ENCODE assay signal across 15 cellular contexts in the genomic region with DNA sequence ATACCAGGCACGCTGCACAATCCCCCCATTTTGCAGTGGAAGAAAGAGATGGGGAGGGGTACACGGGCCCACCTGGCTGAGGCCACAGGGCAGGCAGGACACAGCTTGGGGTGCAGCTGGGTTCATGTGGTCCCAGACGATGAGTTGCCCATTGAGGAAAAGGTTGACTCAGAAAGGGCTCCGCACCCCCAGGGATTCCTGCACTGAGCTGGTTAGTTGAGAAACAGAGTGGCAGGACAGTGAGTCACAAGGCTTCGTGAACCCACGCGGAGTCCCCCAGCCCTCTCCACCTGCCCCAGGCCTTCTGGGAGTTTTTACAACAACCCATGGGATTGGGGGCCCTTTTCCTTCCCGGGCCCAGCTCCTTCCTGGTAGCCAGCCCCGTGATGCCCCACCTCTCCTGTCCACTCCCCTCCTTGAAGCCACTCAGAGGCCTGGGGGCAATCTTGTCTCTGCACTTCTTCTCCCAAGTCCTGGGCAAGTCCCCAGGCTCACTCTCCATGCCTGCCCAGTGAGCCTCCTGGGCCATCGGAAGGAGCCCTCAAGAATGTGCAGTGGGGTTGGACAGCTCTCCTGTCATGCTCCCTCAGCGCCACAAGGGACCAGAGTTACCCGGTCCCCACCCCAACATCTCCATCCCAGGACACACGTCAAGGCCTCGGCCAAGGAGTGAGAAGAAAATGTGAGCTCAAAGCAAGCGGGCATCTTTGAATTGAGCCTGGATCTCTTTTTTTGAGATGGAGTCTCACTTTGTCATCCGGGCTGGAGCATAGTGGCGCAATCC.
DNase-seq lines count a peak whose midpoint lies in the region; ATAC-seq and TF ChIP-seq lines count a peak whose summit lies in the region.
"Had no signal": no experiment of that assay in that cellular context is flagged by ENCODE, and none has a peak within 500 bp of the region (broad histone marks: within the 10 kb centered on the region; RNA-seq: fewer than 3 reads in every experiment).

No MANE protein-coding gene starts in this region.

- no peaks in the 10 kb centered on the region for H3K36me3 ChIP-seq in adipocyte (ENCODE audit: control insufficient read depth, insufficient read depth, low read length, severe bottlenecking)
- H3K36me3 ChIP-seq: ascending aorta had no signal

- H3K27ac ChIP-seq in foreskin keratinocyte: peak overlapping the region; percentile 87
- H3K27ac ChIP-seq: ascending aorta, testis had no signal

- peak; percentile 83 for ATAC-seq in foreskin keratinocyte
- no peak for ATAC-seq in HG02642 (IDR thresholded peaks at IDR 0.05; ENCODE audit: poor library complexity, unreplicated experiment)
- ATAC-seq in HG03175 (IDR thresholded peaks at IDR 0.05; ENCODE audit: unreplicated experiment): no peak

- H3K27me3 ChIP-seq in adipocyte (replicated peaks; ENCODE audit: control insufficient read depth, insufficient read depth, low read length) (no peaks in the 10 kb centered on the region), foreskin keratinocyte (no peaks in the 10 kb centered on the region)
- H3K27me3 ChIP-seq: ascending aorta, testis had no signal

- peak overlapping the region; percentile 18 for H3K4me3 ChIP-seq in adipocyte (ENCODE audit: low read length)
- H3K4me3 ChIP-seq: ascending aorta, lung, testis had no signal

- peak; percentile 53 for DNase-seq in AG08395 (ENCODE audit: low spot score)
- peak; percentile 65 for DNase-seq in HS-5 (ENCODE audit: low read depth)
- peak; percentile 69 for DNase-seq in adipocyte (ENCODE audit: low read depth)
- peak; percentile 66 to 87 for DNase-seq in foreskin keratinocyte
- DNase-seq in NCI-H1092 (lab: John Stamatoyannopoulos, UW): no peak
- DNase-seq in NCI-H524 treated with DMSO at 0.1 percent for 48 hours (lab: John Stamatoyannopoulos, UW): no peak
- DNase-seq: activated CD4-positive, CD25-positive, alpha-beta regulatory T cell; activated effector memory CD4-positive, alpha-beta T cell treated with Interleukin-2 at 50 U/mL for 16 hours; NCI-H226; retina; testis had no signal

- peaks cover 28% of the 10 kb centered on the region for H3K4me1 ChIP-seq in adipocyte (ENCODE audit: control insufficient read depth, insufficient read depth, low read length)
- peaks cover 21% of the 10 kb centered on the region for H3K4me1 ChIP-seq in foreskin keratinocyte
- H3K4me1 ChIP-seq: ascending aorta, testis had no signal

- no peak for TF ChIP-seq CTCF in foreskin keratinocyte (conservative IDR thresholded peaks at IDR 0.05)

- no peak overlapping the region for H3K9ac ChIP-seq in adipocyte (ENCODE audit: low read length)

- H3K9me3 ChIP-seq in adipocyte (ENCODE audit: control insufficient read depth, low read length): no peaks in the 10 kb centered on the region
- H3K9me3 ChIP-seq: ascending aorta, testis had no signal

Comparison
In these comparisons a context has a peak if more than half of its experiments do, and no peak if none do; other contexts are left out.
1. DNase-seq: peak in AG08395 (single experiment), HS-5 (single experiment), adipocyte (single experiment) and foreskin keratinocyte (2 of 2); none in NCI-H1092 (single experiment) and NCI-H524 treated with DMSO at 0.1 percent for 48 hours (single experiment).